In genomic region chr20:49851234-49851755, GRCh38 we compare ENCODE assay signal across 14 cellular contexts. TPM values are rescaled to one million over a fixed set of nuclear protein-coding genes. Genes with fewer than 3 reads are reported as not detected.
DNase-seq lines count a peak whose midpoint lies in the region; ATAC-seq, FAIRE-seq and TF ChIP-seq lines count a peak whose summit lies in the region.
"Had no signal": no experiment of that assay in that cellular context is flagged by ENCODE, and none has a peak within 500 bp of the region (broad histone marks: within the 10 kb centered on the region; RNA-seq: fewer than 3 reads in every experiment).

No MANE protein-coding gene starts in this region.

- no peak for TF ChIP-seq CTCF in activated CD8-positive, alpha-beta T cell treated with anti-CD3 and anti-CD28 coated beads for 36 hours (IDR thresholded peaks at IDR 0.05)

- no peak for FAIRE-seq in H54 (lab: Jason Lieb, UNC)
- FAIRE-seq: GM19239 had no signal

- peaks cover 23% of the 10 kb centered on the region for H3K36me3 Mint-ChIP-seq in activated CD8-positive, alpha-beta T cell treated with anti-CD3 and anti-CD28 coated beads for 36 hours (ENCODE audit: low read depth)
- H3K36me3 Mint-ChIP-seq in activated CD8-positive, alpha-beta T cell treated with anti-CD3 and anti-CD28 coated beads, Interleukin-2, amount 10 ng/mL, durations not matched to agents 7 days and 5 days (ENCODE audit: low read depth) = peaks cover 27% of the 10 kb centered on the region

- H3K9me3 Mint-ChIP-seq in activated CD8-positive, alpha-beta T cell treated with anti-CD3 and anti-CD28 coated beads for 36 hours = no peaks in the 10 kb centered on the region
- no peaks in the 10 kb centered on the region for H3K9me3 Mint-ChIP-seq in activated CD8-positive, alpha-beta T cell treated with anti-CD3 and anti-CD28 coated beads, Interleukin-2, amount 10 ng/mL, durations not matched to agents 7 days and 5 days (ENCODE audit: insufficient read depth)
- H3K9me3 Mint-ChIP-seq: activated naive CD8-positive, alpha-beta T cell treated with anti-CD3 and anti-CD28 coated beads, Interleukin-2, amount 10 ng/mL, durations not matched to agents 7 days and 5 days; natural killer cell had no signal

- POLR2A ChIA-PET in activated CD8-positive, alpha-beta T cell treated with anti-CD3 and anti-CD28 coated beads for 36 hours (lab: Charles Lee) = no interaction called here
- POLR2A ChIA-PET in activated CD8-positive, alpha-beta T cell treated with anti-CD3 and anti-CD28 coated beads, Interleukin-2, amount 10 ng/mL, durations not matched to agents 7 days and 5 days (lab: Charles Lee) = no interaction called here

- H3K27me3 ChIP-seq in esophagus (ENCODE audit: control insufficient read depth in 1 of 2, insufficient read depth in 2 of 2, low read length in 2 of 2) = no peaks in the 10 kb centered on the region
- H3K27me3 ChIP-seq in mucosa of stomach (ENCODE audit: control insufficient read depth, insufficient read depth, low read length) = no peaks in the 10 kb centered on the region
- H3K27me3 ChIP-seq in thymus (ENCODE audit: control insufficient read depth, insufficient read depth) = no peaks in the 10 kb centered on the region

- H3K27ac ChIP-seq in esophagus (ENCODE audit: low read depth in 2 of 2, low read length in 1 of 2) (peak overlapping the region; percentile 62 to 65), thymus (ENCODE audit: low read depth) (peak overlapping the region; percentile 54)

- H3K4me1 ChIP-seq in esophagus (ENCODE audit: control insufficient read depth in 2 of 2, insufficient read depth in 2 of 2, low read length in 1 of 2) (peaks cover 2 to 7% of the 10 kb centered on the region in 2 donors), mucosa of stomach (ENCODE audit: control insufficient read depth, insufficient read depth, low read length) (peaks cover 15% of the 10 kb centered on the region), thymus (ENCODE audit: control insufficient read depth, insufficient read depth, low read length) (no peaks in the 10 kb centered on the region)

- no peak for DNase-seq in activated CD8-positive, alpha-beta T cell treated with anti-CD3 and anti-CD28 coated beads for 36 hours
- DNase-seq in activated CD8-positive, alpha-beta T cell treated with anti-CD3 and anti-CD28 coated beads, Interleukin-2, amount 10 ng/mL, durations not matched to agents 7 days and 5 days = no peak
- DNase-seq in H54 (ENCODE audit: insufficient read length, low spot score) (no peak), DMS 273 treated with DMSO at 0.1 percent for 48 hours (lab: John Stamatoyannopoulos, UW) (no peak)
- no peak for DNase-seq in effector CD4-positive, alpha-beta T cell
- DNase-seq: activated CD4-positive, alpha-beta T cell treated with anti-CD3 and anti-CD28 coated beads, Interleukin-2, amount 50 U/mL, for 4 hours; activated naive CD8-positive, alpha-beta T cell treated with anti-CD3 and anti-CD28 coated beads, Interleukin-2, amount 10 ng/mL, durations not matched to agents 7 days and 5 days; H7; natural killer cell; stimulated activated naive CD8-positive, alpha-beta T cell treated with anti-CD3 and anti-CD28 coated beads, Interleukin-15, Interleukin-2, amounts not matched to agents 100 U/mL and 50 U/mL, for 24 hours had no signal

- intact Hi-C loops in activated CD8-positive, alpha-beta T cell treated with anti-CD3 and anti-CD28 coated beads for 36 hours (cut with micrococcal nuclease) = no loop called here

- H3K9ac ChIP-seq in mucosa of stomach (ENCODE audit: low read length) = peak overlapping the region; percentile 44

- H3K27me3 Mint-ChIP-seq in activated CD8-positive, alpha-beta T cell treated with anti-CD3 and anti-CD28 coated beads for 36 hours = no peaks in the 10 kb centered on the region
- H3K27me3 Mint-ChIP-seq in activated CD8-positive, alpha-beta T cell treated with anti-CD3 and anti-CD28 coated beads, Interleukin-2, amount 10 ng/mL, durations not matched to agents 7 days and 5 days (ENCODE audit: low read depth) = no peaks in the 10 kb centered on the region
- H3K27me3 Mint-ChIP-seq: activated naive CD8-positive, alpha-beta T cell treated with anti-CD3 and anti-CD28 coated beads, Interleukin-2, amount 10 ng/mL, durations not matched to agents 7 days and 5 days had no signal

- H3K4me3 Mint-ChIP-seq in activated CD8-positive, alpha-beta T cell treated with anti-CD3 and anti-CD28 coated beads for 36 hours = no peak overlapping the region
- no peak overlapping the region for H3K4me3 Mint-ChIP-seq in activated CD8-positive, alpha-beta T cell treated with anti-CD3 and anti-CD28 coated beads, Interleukin-2, amount 10 ng/mL, durations not matched to agents 7 days and 5 days
- H3K4me3 Mint-ChIP-seq: activated naive CD8-positive, alpha-beta T cell treated with anti-CD3 and anti-CD28 coated beads, Interleukin-2, amount 10 ng/mL, durations not matched to agents 7 days and 5 days; natural killer cell had no signal

- peak overlapping the region; percentile 4 for H3K27ac Mint-ChIP-seq in activated CD8-positive, alpha-beta T cell treated with anti-CD3 and anti-CD28 coated beads for 36 hours
- H3K27ac Mint-ChIP-seq in activated CD8-positive, alpha-beta T cell treated with anti-CD3 and anti-CD28 coated beads, Interleukin-2, amount 10 ng/mL, durations not matched to agents 7 days and 5 days = no peak overlapping the region
- H3K27ac Mint-ChIP-seq: activated naive CD8-positive, alpha-beta T cell treated with anti-CD3 and anti-CD28 coated beads, Interleukin-2, amount 10 ng/mL, durations not matched to agents 7 days and 5 days had no signal

- H3K36me3 ChIP-seq in esophagus (ENCODE audit: control insufficient read depth in 2 of 2, insufficient read depth in 2 of 2, low read length in 1 of 2) (peaks cover 2 to 20% of the 10 kb centered on the region in 2 donors), mucosa of stomach (ENCODE audit: control insufficient read depth, insufficient read depth, low read length) (peaks cover 4% of the 10 kb centered on the region), thymus (ENCODE audit: control insufficient read depth, insufficient read depth) (peaks cover 55% of the 10 kb centered on the region)

- 69 to 74% methylated on average over 3 of the region's 3 CpGs for WGBS in esophagus, 2 donors
- 93% methylated on average over 3 of the region's 3 CpGs for WGBS in thymus

- CTCF ChIA-PET in activated CD8-positive, alpha-beta T cell treated with anti-CD3 and anti-CD28 coated beads for 36 hours (lab: Charles Lee) = interaction anchor here (0.7 to 2.1 kb wide), 3 partner anchors 37 to 243 kb away, joined by 3 to 5 read pairs (median 3); no protein-coding TSS in a partner anchor
- CTCF ChIA-PET in activated CD8-positive, alpha-beta T cell treated with anti-CD3 and anti-CD28 coated beads, Interleukin-2, amount 10 ng/mL, durations not matched to agents 7 days and 5 days (lab: Charles Lee) = no interaction called here

- H3K9me3 ChIP-seq in esophagus (ENCODE audit: control insufficient read depth in 2 of 2, insufficient read depth in 1 of 2, low read depth in 1 of 2, low read length in 1 of 2) (no peaks in the 10 kb centered on the region), mucosa of stomach (ENCODE audit: control insufficient read depth, low read length) (no peaks in the 10 kb centered on the region), thymus (ENCODE audit: control insufficient read depth) (no peaks in the 10 kb centered on the region)

- no peak overlapping the region for H3K4me3 ChIP-seq in esophagus (ENCODE audit: low read depth in 1 of 2, low read length in 2 of 2)
- no peak overlapping the region for H3K4me3 ChIP-seq in mucosa of stomach (ENCODE audit: low read length)
- no peak overlapping the region for H3K4me3 ChIP-seq in thymus (ENCODE audit: low read length)

- H3K4me1 Mint-ChIP-seq in activated CD8-positive, alpha-beta T cell treated with anti-CD3 and anti-CD28 coated beads for 36 hours (ENCODE audit: low read depth) = no peaks in the 10 kb centered on the region
- H3K4me1 Mint-ChIP-seq in activated CD8-positive, alpha-beta T cell treated with anti-CD3 and anti-CD28 coated beads, Interleukin-2, amount 10 ng/mL, durations not matched to agents 7 days and 5 days (ENCODE audit: low read depth) = peaks cover 13% of the 10 kb centered on the region

- no peak for TF ChIP-seq POLR2A in H54 (IDR thresholded peaks at IDR 0.05; ENCODE audit: low read depth, low read length)

- ATAC-seq in activated CD8-positive, alpha-beta T cell treated with anti-CD3 and anti-CD28 coated beads for 36 hours = no peak
- ATAC-seq in activated CD8-positive, alpha-beta T cell treated with anti-CD3 and anti-CD28 coated beads, Interleukin-2, amount 10 ng/mL, durations not matched to agents 7 days and 5 days = no peak
- ATAC-seq: natural killer cell; stimulated activated naive CD8-positive, alpha-beta T cell treated with anti-CD3 and anti-CD28 coated beads, Interleukin-15, Interleukin-2, amounts not matched to agents 100 U/mL and 50 U/mL, for 24 hours had no signal

RNA-seq across cellular contexts. Expression of gene SLC9A8, which starts 38.7 kb away (rescaled TPM):
- 10 to 100 TPM in 1 of 2 experiments, 1 to 10 TPM in 1; 9.4 to 11.3 TPM for total RNA-seq in activated CD8-positive, alpha-beta T cell treated with anti-CD3 and anti-CD28 coated beads for 36 hours
- total RNA-seq in activated CD8-positive, alpha-beta T cell treated with anti-CD3 and anti-CD28 coated beads, Interleukin-2, amount 10 ng/mL, durations not matched to agents 7 days and 5 days = 10 to 100 TPM; 19.4 to 20.5 TPM
- polyA plus RNA-seq in esophagus = 10 to 100 TPM; 11.5 to 16.6 TPM
- polyA plus RNA-seq in thymus = 14.1 TPM
